In the genomic region with DNA sequence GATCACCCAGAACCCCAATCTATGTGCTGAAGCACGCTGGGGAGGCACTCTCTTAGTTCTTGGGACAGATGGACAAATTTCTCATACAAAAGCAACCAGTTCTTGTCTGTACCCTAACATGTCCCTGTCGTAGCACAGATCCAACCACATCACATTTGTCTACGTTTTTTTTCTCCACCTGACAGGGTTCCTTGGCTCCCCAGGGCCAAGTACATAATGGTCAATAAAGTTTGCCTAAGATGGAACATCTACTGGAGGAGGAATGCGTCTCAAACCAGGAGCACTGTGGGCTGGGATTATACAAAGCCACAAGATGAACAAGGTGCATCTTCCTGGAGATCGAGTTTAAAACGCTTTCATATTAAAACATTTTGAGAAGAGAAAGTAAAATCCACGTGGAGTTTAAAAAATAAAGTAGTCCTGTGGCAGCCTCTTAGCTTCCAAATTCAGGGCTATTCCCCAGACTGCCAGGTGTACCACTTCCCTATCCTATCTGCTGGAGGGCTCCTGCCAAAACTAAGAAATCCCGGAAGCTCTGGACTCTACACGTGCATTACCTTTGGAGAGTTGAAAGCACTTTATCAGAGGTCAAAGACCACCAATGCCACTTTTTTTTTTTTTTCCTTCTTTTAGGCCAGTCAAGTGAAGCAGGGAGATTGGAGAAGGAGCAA, we compare ENCODE assay signal across 8 cellular contexts. TPM values are rescaled to one million over a fixed set of nuclear protein-coding genes. Genes with fewer than 3 reads are reported as not detected.
DNase-seq lines count a peak whose midpoint lies in the region; ATAC-seq and TF ChIP-seq lines count a peak whose summit lies in the region.

No MANE protein-coding gene starts in this region.

- H3K27me3 ChIP-seq in right lobe of liver (no peaks in the 10 kb centered on the region), tibial artery (no peaks in the 10 kb centered on the region)

- POLR2A ChIA-PET in activated naive CD8-positive, alpha-beta T cell treated with anti-CD3 and anti-CD28 coated beads, Interleukin-2, amount 10 ng/mL, durations not matched to agents 7 days and 5 days (lab: Charles Lee) = interaction anchor here (0.9 to 6.5 kb wide), 4 partner anchors 45 to 658 kb away, joined by 3 to 119 read pairs (median 3); a partner anchor contains a TSS

- no peaks in the 10 kb centered on the region for H3K9me3 Mint-ChIP-seq in activated T-cell treated with anti-CD3 and anti-CD28 coated beads, Interleukin-2, amount 50 U/mL, for 4 hours
- no peaks in the 10 kb centered on the region for H3K9me3 Mint-ChIP-seq in activated naive CD8-positive, alpha-beta T cell treated with anti-CD3 and anti-CD28 coated beads, Interleukin-2, amount 10 ng/mL, durations not matched to agents 7 days and 5 days

- H3K27ac Mint-ChIP-seq in activated naive CD8-positive, alpha-beta T cell treated with anti-CD3 and anti-CD28 coated beads, Interleukin-2, amount 10 ng/mL, durations not matched to agents 7 days and 5 days = peak overlapping the region; percentile 99

- no peaks in the 10 kb centered on the region for H3K27me3 Mint-ChIP-seq in activated T-cell treated with anti-CD3 and anti-CD28 coated beads, Interleukin-2, amount 50 U/mL, for 4 hours (ENCODE audit: low read depth)
- H3K27me3 Mint-ChIP-seq in activated naive CD8-positive, alpha-beta T cell treated with anti-CD3 and anti-CD28 coated beads, Interleukin-2, amount 10 ng/mL, durations not matched to agents 7 days and 5 days = peaks cover 6% of the 10 kb centered on the region

- TF ChIP-seq CTCF in right lobe of liver (IDR thresholded peaks at IDR 0.05) = no peak
- no peak for TF ChIP-seq CTCF in tibial artery (IDR thresholded peaks at IDR 0.05)

- intact Hi-C loops in right lobe of liver (cut with DNase I) = no loop called here
- intact Hi-C loops in tibial artery (cut with DNase I; ENCODE audit: low total_unique reads) = loop anchor here (5.0 to 10.0 kb wide), 2 partner anchors 36 to 53 kb away; no protein-coding TSS in a partner anchor

- H3K4me1 Mint-ChIP-seq in activated T-cell treated with anti-CD3 and anti-CD28 coated beads, Interleukin-2, amount 50 U/mL, for 4 hours (ENCODE audit: low read depth) = peaks cover 56% of the 10 kb centered on the region
- peaks cover 39% of the 10 kb centered on the region for H3K4me1 Mint-ChIP-seq in activated naive CD8-positive, alpha-beta T cell treated with anti-CD3 and anti-CD28 coated beads, Interleukin-2, amount 10 ng/mL, durations not matched to agents 7 days and 5 days

- H3K27ac ChIP-seq in right lobe of liver = peak overlapping the region in 2 of 3 donors; percentile 71 to 72
- peak overlapping the region; percentile 84 to 85 for H3K27ac ChIP-seq in tibial artery

- H3K36me3 ChIP-seq in right lobe of liver (no peaks in the 10 kb centered on the region), tibial artery (no peaks in the 10 kb centered on the region)

- ATAC-seq in activated T-cell treated with anti-CD3 and anti-CD28 coated beads, Interleukin-2, amount 50 U/mL, for 4 hours = no peak
- no peak for ATAC-seq in activated naive CD8-positive, alpha-beta T cell treated with anti-CD3 and anti-CD28 coated beads, Interleukin-2, amount 10 ng/mL, durations not matched to agents 7 days and 5 days (ENCODE audit: low read depth)
- ATAC-seq in right lobe of liver (no peak), GM21423 (IDR thresholded peaks at IDR 0.05; ENCODE audit: unreplicated experiment) (no peak)

- H3K9me3 ChIP-seq in right lobe of liver (no peaks in the 10 kb centered on the region), tibial artery (no peaks in the 10 kb centered on the region)

- TF ChIP-seq POLR2A in right lobe of liver (IDR thresholded peaks at IDR 0.05) = no peak

- peak overlapping the region; percentile 99 for H3K4me3 Mint-ChIP-seq in activated T-cell treated with anti-CD3 and anti-CD28 coated beads, Interleukin-2, amount 50 U/mL, for 4 hours
- peak overlapping the region; percentile 98 for H3K4me3 Mint-ChIP-seq in activated naive CD8-positive, alpha-beta T cell treated with anti-CD3 and anti-CD28 coated beads, Interleukin-2, amount 10 ng/mL, durations not matched to agents 7 days and 5 days

- no peaks in the 10 kb centered on the region for H3K4me1 ChIP-seq in right lobe of liver
- H3K4me1 ChIP-seq in tibial artery = peaks cover 0 to 30% (median 16%) of the 10 kb centered on the region in 4 donors

- peaks cover 5% of the 10 kb centered on the region for H3K36me3 Mint-ChIP-seq in activated T-cell treated with anti-CD3 and anti-CD28 coated beads, Interleukin-2, amount 50 U/mL, for 4 hours (ENCODE audit: insufficient read depth)
- H3K36me3 Mint-ChIP-seq in activated naive CD8-positive, alpha-beta T cell treated with anti-CD3 and anti-CD28 coated beads, Interleukin-2, amount 10 ng/mL, durations not matched to agents 7 days and 5 days = peaks cover 16% of the 10 kb centered on the region

- H3K4me3 ChIP-seq in right lobe of liver (peak overlapping the region in 2 of 3 donors; percentile 72 to 76), tibial artery (peak overlapping the region; percentile 65 to 74)

- 52% methylated on average over 8 of the region's 9 CpGs for WGBS in right lobe of liver (ENCODE audit: insufficient coverage, low coverage, low lambda C conversion rate, missing lambda C conversion rate)

- DNase-seq in activated T-cell treated with anti-CD3 and anti-CD28 coated beads, Interleukin-2, amount 50 U/mL, for 4 hours = no peak
- DNase-seq in activated T-cell treated with anti-CD3 and anti-CD28 coated beads for 4 hours = no peak
- no peak for DNase-seq in activated naive CD8-positive, alpha-beta T cell treated with anti-CD3 and anti-CD28 coated beads, Interleukin-2, amount 10 ng/mL, durations not matched to agents 7 days and 5 days
- no peak for DNase-seq in right lobe of liver
- no peak for DNase-seq in tibial artery
- no peak for DNase-seq in GM03348 (ENCODE audit: low spot score)
- DNase-seq in middle frontal gyrus (ENCODE audit: extremely low spot score, low spot score) = no peak

RNA-seq across cellular contexts. Expression of a gene that starts 1.4 kb away (rescaled TPM):
- 10 to 100 TPM; 38.4 to 43.1 (median 39.3) TPM for total RNA-seq in activated T-cell treated with anti-CD3 and anti-CD28 coated beads, Interleukin-2, amount 50 U/mL, for 4 hours
- total RNA-seq in activated naive CD8-positive, alpha-beta T cell treated with anti-CD3 and anti-CD28 coated beads, Interleukin-2, amount 10 ng/mL, durations not matched to agents 7 days and 5 days = 10 to 100 TPM; 56.1 to 59.5 TPM
- total RNA-seq in right lobe of liver = 1 to 10 TPM; 2.0 to 5.1 (median 4.3) TPM

Comparison
In these comparisons a context has a peak if more than half of its experiments do, and no peak if none do; other contexts are left out.
1. RNA of a gene that starts 1.4 kb away (total RNA-seq): 56.1 to 59.5 TPM in activated naive CD8-positive, alpha-beta T cell treated with anti-CD3 and anti-CD28 coated beads, Interleukin-2, amount 10 ng/mL, durations not matched to agents 7 days and 5 days and 38.4 to 43.1 TPM in activated T-cell treated with anti-CD3 and anti-CD28 coated beads, Interleukin-2, amount 50 U/mL, for 4 hours; 2.0 to 5.1 TPM in right lobe of liver; every median in the first group is over 4 times any median in the second.